Comparison of ENCODE assay signal across 8 cellular contexts in the genomic region with DNA sequence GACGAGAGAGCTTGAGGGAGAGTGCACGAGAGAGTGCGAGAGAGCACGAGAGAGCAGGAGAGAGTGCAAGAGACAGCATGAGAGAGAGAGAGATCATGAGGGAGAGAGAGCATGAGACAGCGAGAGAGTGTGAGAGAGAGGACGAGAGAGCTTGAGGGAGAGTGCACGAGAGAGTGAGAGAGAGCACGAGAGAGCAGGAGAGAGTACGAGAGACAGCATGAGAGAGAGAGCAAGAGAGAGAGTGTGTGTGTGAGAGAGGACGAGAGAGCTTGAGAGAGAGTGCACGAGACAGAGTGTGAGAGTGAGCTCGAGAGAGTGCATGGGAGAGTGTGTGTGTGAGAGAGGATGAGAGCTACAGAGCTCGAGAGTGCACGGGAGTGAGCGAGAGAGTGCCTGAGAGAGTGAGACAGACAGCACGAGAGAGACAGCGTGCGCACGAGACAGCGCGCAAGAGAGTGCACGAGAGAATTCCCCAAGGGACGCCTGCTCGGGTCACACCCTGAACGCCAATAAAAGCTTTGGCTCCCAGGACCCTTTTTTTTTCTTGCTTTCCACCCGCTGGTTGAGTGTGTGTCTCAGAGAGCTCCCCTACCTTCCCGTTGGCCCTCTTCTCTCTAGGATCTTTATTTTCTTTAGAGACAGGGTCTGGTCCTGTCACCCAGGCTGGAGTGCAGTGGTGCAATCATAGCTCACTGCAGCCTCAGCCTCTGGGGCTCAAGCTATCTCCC. TPM values are rescaled to one million over a fixed set of nuclear protein-coding genes. Genes with fewer than 3 reads are reported as not detected.
DNase-seq lines count a peak whose midpoint lies in the region; ATAC-seq, FAIRE-seq and TF ChIP-seq lines count a peak whose summit lies in the region.

No MANE protein-coding gene starts in this region.

- H3K27ac Mint-ChIP-seq in natural killer cell treated with Interleukin-12 subunit alpha and Interleukin-12 subunit beta and Interleukin-15 and Interleukin-18, amount 100 ng/mL, for 72 hours, result no peak overlapping the region

- BruUV-seq in K562 (replicated peaks; lab: Mats Ljungman, UMichigan), result no TSS peak

- H3K27ac ChIP-seq in K562 (ENCODE audit: extremely low read depth, low read depth, low read length), result no peak overlapping the region; the same call in 2 of the 3 replicates

- no peaks in the 10 kb centered on the region for H4K20me1 ChIP-seq in K562 (replicated peaks; ENCODE audit: control insufficient read depth, insufficient read depth, low read length)

- peaks cover 42 to 52% of the 10 kb centered on the region in 2 donors for H3K27me3 Mint-ChIP-seq in natural killer cell treated with Interleukin-12 subunit alpha and Interleukin-12 subunit beta and Interleukin-15 and Interleukin-18, amount 100 ng/mL, for 72 hours

- 4% methylated on average over 26 of the region's 27 CpGs for WGBS in K562 (ENCODE audit: insufficient coverage, low coverage, missing lambda C conversion rate)

- no peaks in the 10 kb centered on the region for H3K79me2 ChIP-seq in K562 (ENCODE audit: control insufficient read depth, insufficient read depth, low read length)

- H3K4me2 ChIP-seq in K562 (ENCODE audit: insufficient read depth, low read length), result peak overlapping the region; percentile 80

- H3K9ac ChIP-seq in K562 (ENCODE audit: insufficient read depth in 1 of 2, low read depth in 2 of 2, low read length in 2 of 2), result peak overlapping the region; percentile 25 to 87; a peak in 2 of 4 replicates

- DNase-seq in GM10248 (ENCODE audit: extremely low spot score), result peak; percentile 42
- peak in 2 of 4 experiments; percentile 32 to 40 for DNase-seq in K562 (ENCODE audit: extremely low read depth in 1 of 4, low spot score in 3 of 4)
- DNase-seq in natural killer cell treated with Interleukin-12 subunit alpha and Interleukin-12 subunit beta and Interleukin-15 and Interleukin-18, amount 100 ng/mL, for 72 hours (ENCODE audit: low spot score), result no peak
- DNase-seq in NCI-H1694 treated with DMSO at 0.1 percent for 48 hours (lab: John Stamatoyannopoulos, UW), result no peak
- no peak for DNase-seq in DMS 273 treated with DMSO at 0.1 percent for 48 hours (lab: John Stamatoyannopoulos, UW)
- no peak for DNase-seq in mucosa of gallbladder (ENCODE audit: low spot score)

- H3K36me3 Mint-ChIP-seq in natural killer cell treated with Interleukin-12 subunit alpha and Interleukin-12 subunit beta and Interleukin-15 and Interleukin-18, amount 100 ng/mL, for 72 hours, result peaks cover 6% of the 10 kb centered on the region

- in situ Hi-C loops in K562 (cut with MboI), result no loop called here

- no peaks in the 10 kb centered on the region for H3K9me1 ChIP-seq in K562 (ENCODE audit: control insufficient read depth, insufficient read depth, low read length)

- POLR2A ChIA-PET in GM10248 (lab: Yijun Ruan, JAX) (interaction anchor here (0.5 to 2.6 kb wide), 10 partner anchors 9 to 162 kb away, joined by 3 to 19 read pairs (median 5); a partner anchor contains a TSS), K562 (lab: Yijun Ruan, JAX) (interaction anchor here (0.6 to 1.3 kb wide), 10 partner anchors 9 to 592 kb away, joined by 3 to 9 read pairs (median 4); a partner anchor contains a TSS)

- no peaks in the 10 kb centered on the region for H3K9me3 ChIP-seq in K562 (replicated peaks; ENCODE audit: control insufficient read depth, insufficient read depth, low read depth, low read length)

- H3K27me3 ChIP-seq in K562 (ENCODE audit: control insufficient read depth in 2 of 2, insufficient read depth in 2 of 2, low read length in 2 of 2), result peaks cover 0 to 11% of the 10 kb centered on the region in 2 experiments; a peak in 2 of 5 replicates

- TF ChIP-seq EP300 in Ishikawa (IDR thresholded peaks at IDR 0.05; ENCODE audit: borderline replicate concordance), result no peak
- no peak for TF ChIP-seq EP300 in K562 (IDR thresholded peaks at IDR 0.05; ENCODE audit: low read length)

- H3K36me3 ChIP-seq in K562 (ENCODE audit: control insufficient read depth, insufficient read depth, low read length), result no peaks in the 10 kb centered on the region

- H3K4me1 ChIP-seq in K562 (replicated peaks in 1 of 2; ENCODE audit: control insufficient read depth in 2 of 2, insufficient read depth in 2 of 2, low read length in 2 of 2), result peaks cover 22 to 37% of the 10 kb centered on the region in 2 experiments; a peak in 4 of 5 replicates

- H3K4me3 Mint-ChIP-seq in natural killer cell treated with Interleukin-12 subunit alpha and Interleukin-12 subunit beta and Interleukin-15 and Interleukin-18, amount 100 ng/mL, for 72 hours, result peak overlapping the region; percentile 96

- TF ChIP-seq CTCF in GM10248 (IDR thresholded peaks at IDR 0.05; ENCODE audit: control extremely low read depth, extremely low read depth, low read depth, missing control alignments) (no peak), K562 (IDR thresholded peaks at IDR 0.05 in 2 of 3, conservative IDR thresholded peaks at IDR 0.05 in 1 of 3; ENCODE audit: insufficient read depth in 2 of 3, low read depth in 1 of 3, low read length in 3 of 3) (no peak)

- no peak for TF ChIP-seq RAD21 in Ishikawa (IDR thresholded peaks at IDR 0.05; ENCODE audit: low read depth)
- TF ChIP-seq RAD21 in K562 (CRISPR knock-in tag; conservative IDR thresholded peaks at IDR 0.05 in 1 of 2, IDR thresholded peaks at IDR 0.05 in 1 of 2), result no peak

- no peak for TF ChIP-seq POLR2A in K562 (conservative IDR thresholded peaks at IDR 0.05)

- ATAC-seq in K562, result peak; percentile 71
- ATAC-seq in natural killer cell treated with Interleukin-12 subunit alpha and Interleukin-12 subunit beta and Interleukin-15 and Interleukin-18, amount 100 ng/mL, for 72 hours, result peak in 1 of 2 donors; percentile 8
- no peak for ATAC-seq in HG03095 (IDR thresholded peaks at IDR 0.05; ENCODE audit: unreplicated experiment)

- peaks cover 32 to 43% of the 10 kb centered on the region in 2 donors for H3K4me1 Mint-ChIP-seq in natural killer cell treated with Interleukin-12 subunit alpha and Interleukin-12 subunit beta and Interleukin-15 and Interleukin-18, amount 100 ng/mL, for 72 hours (ENCODE audit: low read depth in 2 of 2)

- H3K4me3 ChIP-seq in K562, result peak overlapping the region; percentile 9

- peak overlapping the region; percentile 85 for H2AFZ ChIP-seq in K562 (ENCODE audit: low read depth, low read length)

- no peaks in the 10 kb centered on the region for H3K9me3 Mint-ChIP-seq in natural killer cell treated with Interleukin-12 subunit alpha and Interleukin-12 subunit beta and Interleukin-15 and Interleukin-18, amount 100 ng/mL, for 72 hours

- intact Hi-C loops in K562 (cut with micrococcal nuclease), result no loop called here

- FAIRE-seq in K562 (lab: Jason Lieb, UNC), result no peak

- CTCF ChIA-PET in GM10248 (lab: Yijun Ruan, JAX), result interaction anchor here (0.8 to 1.6 kb wide), 8 partner anchors 10 to 276 kb away, joined by 3 to 10 read pairs (median 4); no protein-coding TSS in a partner anchor
- CTCF ChIA-PET in K562 (lab: Yijun Ruan, JAX; ENCODE audit: low intra/inter-chr PET ratio), result no interaction called here

TF ChIP-seq in Ishikawa, 13 proteins besides CTCF, POLR2A, EP300 and RAD21 (continues in another document):
- no peak for TF ChIP-seq CREB1 (IDR thresholded peaks at IDR 0.05; ENCODE audit: low read depth)

TF ChIP-seq in K562, 482 proteins besides CTCF, POLR2A, EP300 and RAD21 (continues in another document):
- TF ChIP-seq ZNF24 (IDR thresholded peaks at IDR 0.05) (no peak), SRSF7 (optimal IDR thresholded peaks at IDR 0.05; ENCODE audit: low read depth, low read length) (no peak)

RNA-seq across cellular contexts. Expression of a gene that starts 3.7 kb away (rescaled TPM):
- 0.60 and 0.67 TPM in 2 replicates for total RNA-seq in K562 (2011; cell fraction: chromatin; rRNA removed; ENCODE audit: low replicate concordance)
- 0.50 TPM in 1 of 2 replicates, not detected in the other for total RNA-seq in K562 (2011; cell fraction: nucleolus; rRNA removed)
- total RNA-seq in K562 (2011; cell fraction: nucleoplasm; rRNA removed), result not detected in 2 replicates
- total RNA-seq in K562 (2014; rRNA removed) (not detected in 2 replicates), K562 (2014; rRNA removed; fragmentation: Illumina TruSeq; extraction: Trizol) (not detected in 2 replicates), K562 (2015; rRNA removed; fragmentation: Illumina TruSeq; extraction: Trizol) (0.33 and 0.64 TPM in 2 replicates), K562 (2021) (0.58 and 1.5 TPM in 2 replicates), mucosa of gallbladder (not detected)
- polyA plus RNA-seq in K562 (2011; rRNA removed) (0.33 and 1.6 TPM in 2 replicates), K562 (2014; fragmentation: Illumina TruSeq; extraction: Trizol) (0.64 TPM in 1 of 2 replicates, not detected in the other), K562 (2014; fragmentation: Nextera tagmentation; extraction: Ambion mirVana) (under 1 TPM in 1 of 2 experiments, not detected in 1; 0.06 TPM), K562 (2014; rRNA removed) (0.32 and 0.42 TPM in 2 replicates)
- polyA plus RNA-seq in K562 (2011; cell fraction: cytosol; rRNA removed), result 1.00 and 2.4 TPM in 2 replicates
- polyA plus RNA-seq in K562 (2011; cell fraction: nucleus; rRNA removed), result 1.7 and 2.5 TPM in 2 replicates
- 0.36 and 3.3 TPM in 2 replicates for polyA plus RNA-seq in K562 (2012)
- not detected in 2 replicates for polyA minus RNA-seq in K562 (2011; rRNA and poly(A)+ RNA removed)
- polyA minus RNA-seq in K562 (2011; cell fraction: cytosol; rRNA and poly(A)+ RNA removed), result 2.8 TPM in 1 of 2 replicates, not detected in the other
- 0.40 and 1.1 TPM in 2 replicates for polyA minus RNA-seq in K562 (2011; cell fraction: nucleus; rRNA and poly(A)+ RNA removed)
- 10 to 100 TPM; 10.6 to 26.1 TPM for total RNA-seq in natural killer cell treated with Interleukin-12 subunit alpha and Interleukin-12 subunit beta and Interleukin-15 and Interleukin-18, amount 100 ng/mL, for 72 hours

RNA-seq across cellular contexts. Expression of a gene that starts 56.4 kb away (rescaled TPM):
- 5.5 and 15.4 TPM in 2 replicates for total RNA-seq in K562 (2011; cell fraction: chromatin; rRNA removed; ENCODE audit: low replicate concordance)
- total RNA-seq in K562 (2011; cell fraction: nucleolus; rRNA removed), result 19.5 and 27.3 TPM in 2 replicates
- 20.7 and 24.7 TPM in 2 replicates for total RNA-seq in K562 (2011; cell fraction: nucleoplasm; rRNA removed)
- total RNA-seq in K562 (2014; rRNA removed) (13.8 and 17.7 TPM in 2 replicates), K562 (2014; rRNA removed; fragmentation: Illumina TruSeq; extraction: Trizol) (6.5 TPM in 2 replicates), K562 (2015; rRNA removed; fragmentation: Illumina TruSeq; extraction: Trizol) (6.2 and 7.6 TPM in 2 replicates), K562 (2021) (17.9 and 18.9 TPM in 2 replicates), mucosa of gallbladder (1.2 TPM)
- polyA plus RNA-seq in K562 (2011; rRNA removed) (15.1 and 19.2 TPM in 2 replicates), K562 (2014; fragmentation: Illumina TruSeq; extraction: Trizol) (4.7 and 6.4 TPM in 2 replicates), K562 (2014; fragmentation: Nextera tagmentation; extraction: Ambion mirVana) (1 to 10 TPM; 1.4 to 2.1 TPM), K562 (2014; rRNA removed) (9.8 and 11.9 TPM in 2 replicates)
- polyA plus RNA-seq in K562 (2011; cell fraction: cytosol; rRNA removed), result 20.1 and 36.9 TPM in 2 replicates
- 11.4 and 12.1 TPM in 2 replicates for polyA plus RNA-seq in K562 (2011; cell fraction: nucleus; rRNA removed)
- polyA plus RNA-seq in K562 (2012), result 14.1 and 19.0 TPM in 2 replicates
- polyA minus RNA-seq in K562 (2011; rRNA and poly(A)+ RNA removed), result 5.3 and 5.5 TPM in 2 replicates
- polyA minus RNA-seq in K562 (2011; cell fraction: cytosol; rRNA and poly(A)+ RNA removed), result 11.5 and 17.7 TPM in 2 replicates
- polyA minus RNA-seq in K562 (2011; cell fraction: nucleus; rRNA and poly(A)+ RNA removed), result 5.0 and 6.9 TPM in 2 replicates
- 1 to 10 TPM; 3.4 to 3.8 TPM for total RNA-seq in natural killer cell treated with Interleukin-12 subunit alpha and Interleukin-12 subunit beta and Interleukin-15 and Interleukin-18, amount 100 ng/mL, for 72 hours

Comparison
In these comparisons a context has a peak if more than half of its experiments do, and no peak if none do; other contexts are left out.
1. RNA of a gene that starts 3.7 kb away (total RNA-seq): 10.6 to 26.1 TPM in natural killer cell treated with Interleukin-12 subunit alpha and Interleukin-12 subunit beta and Interleukin-15 and Interleukin-18, amount 100 ng/mL, for 72 hours; 0.33 to 1.5 TPM in K562 and not detected in mucosa of gallbladder (single experiment); every median in the first group is over 4 times any median in the second.